In genomic region chr7:144835668-144836544, GRCh38 we compare ENCODE assay signal across 8 cellular contexts. TPM values are rescaled to one million over a fixed set of nuclear protein-coding genes. Genes with fewer than 3 reads are reported as not detected.
A peak's percentile ranks its signal among the peaks of the same experiment; 100 is the strongest.
DNase-seq lines count a peak whose midpoint lies in the region; ATAC-seq and TF ChIP-seq lines count a peak whose summit lies in the region.

TPK1 (minus strand) TSS chr7:144836053; CDS start chr7:144835602, 451 bp downstream.

- H3K4me1 ChIP-seq in testis: no peaks in the 10 kb centered on the region

- H3K27me3 ChIP-seq in testis: no peaks in the 10 kb centered on the region

- no peaks in the 10 kb centered on the region for H3K36me3 ChIP-seq in testis (ENCODE audit: low read depth, missing control alignments)

- H3K36me3 Mint-ChIP-seq in activated naive CD8-positive, alpha-beta T cell: peaks cover 10% of the 10 kb centered on the region

- peak; percentile 79 for DNase-seq in HFF-Myc (ENCODE audit: extremely low read depth, low read depth)
- DNase-seq in NAMALWA (ENCODE audit: low spot score): peak; percentile 95
- peak; percentile 82 for DNase-seq in SKM-1 treated with dmso at 0.1 percent for 144 hours (lab: John Stamatoyannopoulos, UW; ENCODE audit: unreplicated experiment)
- peak; percentile 92 for DNase-seq in glomerular visceral epithelial cell (ENCODE audit: extremely low spot score)
- DNase-seq in omental fat pad (ENCODE audit: low spot score): peak; percentile 37
- peak; percentile 94 for DNase-seq in testis

- WGBS in testis, 2 donors: 6 to 33% methylated on average over 13 to 65 of the region's 81 CpGs

- H3K9me3 ChIP-seq in testis: no peaks in the 10 kb centered on the region

- peak within 1 kb of the TSS; percentile 94 to 98 for H3K27ac ChIP-seq in testis

- intact Hi-C loops in testis (cut with DNase I; ENCODE audit: low total_unique reads): no loop called here

- H3K4me3 Mint-ChIP-seq in activated naive CD8-positive, alpha-beta T cell: peak within 1 kb of the TSS; percentile 95

- peak; percentile 43 for TF ChIP-seq POLR2A in testis (IDR thresholded peaks at IDR 0.05)

- H3K4me3 ChIP-seq in GM08714 (ENCODE audit: low read length) (peak within 1 kb of the TSS; percentile 87), HFF-Myc (replicated peaks; ENCODE audit: low read depth, low read length) (peak within 1 kb of the TSS; percentile 79), testis (peak within 1 kb of the TSS; percentile 85 to 96)

- peak within 1 kb of the TSS; percentile 96 for H3K27ac Mint-ChIP-seq in activated naive CD8-positive, alpha-beta T cell

- peaks cover 9% of the 10 kb centered on the region for H3K9me3 Mint-ChIP-seq in activated naive CD8-positive, alpha-beta T cell (ENCODE audit: low read depth)

- ATAC-seq in omental fat pad (ENCODE audit: low FRiP score): peak; percentile 95

- TF ChIP-seq CTCF in HFF-Myc (IDR thresholded peaks at IDR 0.05; ENCODE audit: low read depth, low read length, missing control alignments) (no peak), omental fat pad (IDR thresholded peaks at IDR 0.05) (no peak), testis (IDR thresholded peaks at IDR 0.05) (no peak)

- no peaks in the 10 kb centered on the region for H3K27me3 Mint-ChIP-seq in activated naive CD8-positive, alpha-beta T cell

- peaks cover 36% of the 10 kb centered on the region for H3K4me1 Mint-ChIP-seq in activated naive CD8-positive, alpha-beta T cell (ENCODE audit: low read depth)

RNA-seq across cellular contexts. Expression of gene TPK1, which starts in this region (rescaled TPM):
- total RNA-seq in omental fat pad (10 to 100 TPM in 1 of 4 donors, 1 to 10 TPM in 3; 4.5 to 11.8 (median 8.0) TPM), testis (10 to 100 TPM; 10.9 to 12.6 TPM)
- 17.2 TPM for polyA plus RNA-seq in testis (ENCODE audit: insufficient read depth, low read depth, low replicate concordance)

Comparison
In these comparisons a context has a peak if more than half of its experiments do, and no peak if none do; other contexts are left out.
1. Peak in every context shown above with its lines: DNase-seq, ATAC-seq, H3K4me3 ChIP-seq and H3K27ac ChIP-seq.
2. DNase-seq: peak in every context shown above with its lines; median percentile 95 in NAMALWA; 94 in testis; 92 in glomerular visceral epithelial cell; 82 in SKM-1 treated with dmso at 0.1 percent for 144 hours; 79 in HFF-Myc; 37 in omental fat pad.